ENCODE assay signal across 8 cellular contexts in the genomic region with DNA sequence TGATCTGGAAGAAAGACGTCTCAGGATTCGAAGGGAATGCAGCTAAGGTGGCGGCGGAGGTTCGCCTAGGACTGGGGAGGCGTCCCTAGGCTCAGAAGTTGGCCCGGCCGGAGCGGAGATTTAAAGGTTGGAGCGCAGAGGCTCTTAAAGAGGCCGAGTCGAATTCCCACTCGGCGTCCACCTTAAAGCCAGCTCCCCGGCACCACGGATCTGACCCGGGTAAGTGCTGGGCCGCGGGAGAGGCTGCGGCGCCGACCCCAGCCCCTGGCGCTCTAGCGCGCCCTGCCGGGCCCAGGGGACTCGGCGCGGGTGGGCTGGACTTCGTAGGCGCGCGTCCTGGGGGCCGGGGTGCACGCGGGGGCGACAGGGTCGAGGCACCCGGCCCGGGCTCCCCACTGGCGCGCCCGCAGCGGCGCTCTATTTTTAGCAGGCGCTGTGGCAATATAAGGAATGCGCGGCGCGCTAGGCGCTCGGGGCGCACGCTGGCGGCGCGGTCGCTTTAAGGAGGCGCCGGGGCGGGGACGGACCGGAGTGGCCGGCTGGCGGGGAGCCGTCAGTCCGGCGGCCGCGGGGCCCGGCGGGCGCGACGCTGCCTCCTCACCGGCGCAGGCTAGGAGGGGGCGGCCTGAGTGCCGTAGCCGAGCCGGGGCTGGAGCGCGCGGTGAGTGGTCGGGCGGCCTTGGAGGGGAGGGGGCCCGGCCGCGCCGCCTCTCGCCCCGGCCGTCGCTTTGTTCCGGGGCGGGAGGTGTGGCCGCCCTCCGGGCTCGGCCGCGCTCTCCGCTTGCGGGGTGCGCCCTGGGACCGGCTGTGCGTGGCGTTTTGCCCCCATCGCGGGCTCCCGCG. TPM values are rescaled to one million over a fixed set of nuclear protein-coding genes. Genes with fewer than 3 reads are reported as not detected.
DNase-seq lines count a peak whose midpoint lies in the region; ATAC-seq, FAIRE-seq and TF ChIP-seq lines count a peak whose summit lies in the region.

A gene (plus strand): TSS at position 473 of the 843 bp plus-strand sequence. CDS start 24,305 bp downstream, outside the sequence.

- 1% methylated on average over 25 of the region's 111 CpGs for WGBS in K562 (ENCODE audit: insufficient coverage, low coverage, missing lambda C conversion rate)
- WGBS in hepatocyte (ENCODE audit: low lambda C conversion rate, missing lambda C conversion rate) = under 1% methylated on average over 80 of the region's 111 CpGs

- H3K9ac ChIP-seq in K562 (ENCODE audit: insufficient read depth in 1 of 2, low read depth in 2 of 2, low read length in 2 of 2) = peak within 1 kb of the TSS; percentile 39 to 91; a peak in 3 of 4 replicates

- CTCF ChIA-PET in K562 (lab: Yijun Ruan, JAX; ENCODE audit: low intra/inter-chr PET ratio) = interaction anchor here (0.7 to 0.9 kb wide), 2 partner anchors 16 to 167 kb away, joined by 4 read pairs; no protein-coding TSS in a partner anchor

- H3K36me3 ChIP-seq in K562 (ENCODE audit: control insufficient read depth, insufficient read depth, low read length) (no peaks in the 10 kb centered on the region), hepatocyte (replicated peaks; ENCODE audit: insufficient read depth, low read depth) (no peaks in the 10 kb centered on the region)

- no peaks in the 10 kb centered on the region for H3K79me2 ChIP-seq in K562 (ENCODE audit: control insufficient read depth, insufficient read depth, low read length)
- H3K79me2 ChIP-seq in hepatocyte = no peaks in the 10 kb centered on the region

- peak; percentile 40 to 61 (median 40); a peak in 5 of 6 replicates for TF ChIP-seq CTCF in K562 (IDR thresholded peaks at IDR 0.05 in 2 of 3, conservative IDR thresholded peaks at IDR 0.05 in 1 of 3; ENCODE audit: insufficient read depth in 2 of 3, low read depth in 1 of 3, low read length in 3 of 3)
- peak; percentile 48 for TF ChIP-seq CTCF in hepatocyte (IDR thresholded peaks at IDR 0.05; ENCODE audit: poor library complexity)

- H3K9me2 ChIP-seq in hepatocyte (replicated peaks; ENCODE audit: insufficient read depth) = no peaks in the 10 kb centered on the region

- H4K20me1 ChIP-seq in K562 (replicated peaks; ENCODE audit: control insufficient read depth, insufficient read depth, low read length) (no peaks in the 10 kb centered on the region), hepatocyte (ENCODE audit: insufficient read depth, poor library complexity, severe bottlenecking) (no peaks in the 10 kb centered on the region)

- peak; percentile 31 to 45; a peak in 3 of 4 replicates for TF ChIP-seq RAD21 in K562 (CRISPR knock-in tag; conservative IDR thresholded peaks at IDR 0.05 in 1 of 2, IDR thresholded peaks at IDR 0.05 in 1 of 2)

- BruUV-seq in K562 (replicated peaks; lab: Mats Ljungman, UMichigan) = no TSS peak

- POLR2A ChIA-PET in K562 (lab: Yijun Ruan, JAX) = interaction anchor here (0.5 to 0.7 kb wide), 2 partner anchors 12 to 266 kb away, joined by 3 read pairs; no protein-coding TSS in a partner anchor

- peak within 1 kb of the TSS; percentile 76 for H3K4me2 ChIP-seq in K562 (ENCODE audit: insufficient read depth, low read length)
- H3K4me2 ChIP-seq in hepatocyte = peak within 1 kb of the TSS; percentile 84

- H2AFZ ChIP-seq in K562 (ENCODE audit: low read depth, low read length) = peak within 1 kb of the TSS; percentile 86
- peak within 1 kb of the TSS; percentile 84 for H2AFZ ChIP-seq in hepatocyte

- peak; percentile 89 for ATAC-seq in K562

- H3K27ac ChIP-seq in K562 (ENCODE audit: extremely low read depth, low read depth, low read length) (peak within 1 kb of the TSS; percentile 41; the same call in 2 of the 3 replicates), hepatocyte (peak within 1 kb of the TSS; percentile 68)

- intact Hi-C loops in K562 (cut with micrococcal nuclease) = loop anchor here (5.0 kb wide), 1 partner anchor 166 kb away; no protein-coding TSS in a partner anchor

- FAIRE-seq in RCC 7860 (lab: Jason Lieb, UNC) (no peak), K562 (lab: Jason Lieb, UNC) (no peak)

- no peak for TF ChIP-seq EP300 in K562 (IDR thresholded peaks at IDR 0.05; ENCODE audit: low read length)

- H3K4me3 ChIP-seq in K562 (peak within 1 kb of the TSS; percentile 55), hepatocyte (peak within 1 kb of the TSS; percentile 61)

- H3K4me1 ChIP-seq in K562 (replicated peaks in 1 of 2; ENCODE audit: control insufficient read depth in 2 of 2, insufficient read depth in 2 of 2, low read length in 2 of 2) (peaks cover 7 to 12% of the 10 kb centered on the region in 2 experiments; a peak in 3 of 5 replicates), hepatocyte (ENCODE audit: insufficient read depth) (peaks cover 5% of the 10 kb centered on the region)

- in situ Hi-C loops in K562 (cut with MboI) = no loop called here

- no peak for TF ChIP-seq POLR2A in K562 (conservative IDR thresholded peaks at IDR 0.05)

- no peaks in the 10 kb centered on the region; a peak in 1 of 5 replicates for H3K27me3 ChIP-seq in K562 (ENCODE audit: control insufficient read depth in 2 of 2, insufficient read depth in 2 of 2, low read length in 2 of 2)
- no peaks in the 10 kb centered on the region for H3K27me3 ChIP-seq in hepatocyte

- H3K9me1 ChIP-seq in K562 (ENCODE audit: control insufficient read depth, insufficient read depth, low read length) = no peaks in the 10 kb centered on the region

- peak; percentile 69 for DNase-seq in COLO668 (lab: John Stamatoyannopoulos, UW; ENCODE audit: unreplicated experiment)
- peak; percentile 57 for DNase-seq in HS-27A (ENCODE audit: low read depth)
- peak; percentile 60 for DNase-seq in RCC 7860 (ENCODE audit: low spot score)
- DNase-seq in K562 (ENCODE audit: extremely low read depth in 1 of 4, low spot score in 3 of 4) = peak; percentile 60 to 73 (median 70)
- peak; percentile 87 for DNase-seq in hepatocyte (ENCODE audit: low spot score)
- peak; percentile 67 for DNase-seq in pons (ENCODE audit: low spot score)
- no peak for DNase-seq in central memory CD4-positive, alpha-beta T cell
- DNase-seq in AML-193 (lab: John Stamatoyannopoulos, UW) = no peak

- no peaks in the 10 kb centered on the region for H3K9me3 ChIP-seq in K562 (replicated peaks; ENCODE audit: control insufficient read depth, insufficient read depth, low read depth, low read length)
- no peaks in the 10 kb centered on the region for H3K9me3 ChIP-seq in hepatocyte (ENCODE audit: low read depth)

TF ChIP-seq in K562, 482 proteins besides CTCF, POLR2A, EP300 and RAD21 (continues in another document):
- TF ChIP-seq ZFX (CRISPR knock-in tag; IDR thresholded peaks at IDR 0.05) (peak; percentile 82), ILF3 (IDR thresholded peaks at IDR 0.05; ENCODE audit: borderline replicate concordance) (no peak), POLR2G (IDR thresholded peaks at IDR 0.05; ENCODE audit: low read depth, low read length) (peak; percentile 73), RBBP5 (IDR thresholded peaks at IDR 0.05; ENCODE audit: borderline replicate concordance, insufficient read depth, low read length, poor library complexity, severe bottlenecking) (peak; percentile 38), CCNT2 (IDR thresholded peaks at IDR 0.05; ENCODE audit: borderline replicate concordance, extremely low read depth, insufficient read length, low read depth, low read length) (peak; percentile 40)
- TF ChIP-seq, protein P1, sequence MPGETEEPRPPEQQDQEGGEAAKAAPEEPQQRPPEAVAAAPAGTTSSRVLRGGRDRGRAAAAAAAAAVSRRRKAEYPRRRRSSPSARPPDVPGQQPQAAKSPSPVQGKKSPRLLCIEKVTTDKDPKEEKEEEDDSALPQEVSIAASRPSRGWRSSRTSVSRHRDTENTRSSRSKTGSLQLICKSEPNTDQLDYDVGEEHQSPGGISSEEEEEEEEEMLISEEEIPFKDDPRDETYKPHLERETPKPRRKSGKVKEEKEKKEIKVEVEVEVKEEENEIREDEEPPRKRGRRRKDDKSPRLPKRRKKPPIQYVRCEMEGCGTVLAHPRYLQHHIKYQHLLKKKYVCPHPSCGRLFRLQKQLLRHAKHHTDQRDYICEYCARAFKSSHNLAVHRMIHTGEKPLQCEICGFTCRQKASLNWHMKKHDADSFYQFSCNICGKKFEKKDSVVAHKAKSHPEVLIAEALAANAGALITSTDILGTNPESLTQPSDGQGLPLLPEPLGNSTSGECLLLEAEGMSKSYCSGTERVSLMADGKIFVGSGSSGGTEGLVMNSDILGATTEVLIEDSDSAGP (CRISPR knock-in tag; IDR thresholded peaks at IDR 0.05) = peak; percentile 81
- TF ChIP-seq, protein P2, sequence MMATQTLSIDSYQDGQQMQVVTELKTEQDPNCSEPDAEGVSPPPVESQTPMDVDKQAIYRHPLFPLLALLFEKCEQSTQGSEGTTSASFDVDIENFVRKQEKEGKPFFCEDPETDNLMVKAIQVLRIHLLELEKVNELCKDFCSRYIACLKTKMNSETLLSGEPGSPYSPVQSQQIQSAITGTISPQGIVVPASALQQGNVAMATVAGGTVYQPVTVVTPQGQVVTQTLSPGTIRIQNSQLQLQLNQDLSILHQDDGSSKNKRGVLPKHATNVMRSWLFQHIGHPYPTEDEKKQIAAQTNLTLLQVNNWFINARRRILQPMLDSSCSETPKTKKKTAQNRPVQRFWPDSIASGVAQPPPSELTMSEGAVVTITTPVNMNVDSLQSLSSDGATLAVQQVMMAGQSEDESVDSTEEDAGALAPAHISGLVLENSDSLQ (IDR thresholded peaks at IDR 0.05) = no peak

RNA-seq across cellular contexts. Expression of the gene that starts here (rescaled TPM):
- total RNA-seq in K562 (2011; cell fraction: chromatin; rRNA removed; ENCODE audit: low replicate concordance) = 2.1 and 2.9 TPM in 2 replicates
- total RNA-seq in K562 (2011; cell fraction: nucleolus; rRNA removed) = 2.0 and 2.4 TPM in 2 replicates
- total RNA-seq in K562 (2011; cell fraction: nucleoplasm; rRNA removed) = 1.8 and 2.8 TPM in 2 replicates
- total RNA-seq in K562 (2014; rRNA removed) (4.0 and 6.2 TPM in 2 replicates), K562 (2014; rRNA removed; fragmentation: Illumina TruSeq; extraction: Trizol) (6.7 and 8.2 TPM in 2 replicates), K562 (2015; rRNA removed; fragmentation: Illumina TruSeq; extraction: Trizol) (6.1 and 6.4 TPM in 2 replicates), K562 (2021) (8.3 and 8.6 TPM in 2 replicates), hepatocyte (13.2 and 17.9 TPM in 2 replicates)
- polyA plus RNA-seq in K562 (2011; rRNA removed) (2.2 and 4.8 TPM in 2 replicates), K562 (2014; fragmentation: Illumina TruSeq; extraction: Trizol) (8.5 and 10.0 TPM in 2 replicates), K562 (2014; fragmentation: Nextera tagmentation; extraction: Ambion mirVana) (1 to 10 TPM; 1.5 to 2.0 TPM), K562 (2014; rRNA removed) (5.0 and 5.4 TPM in 2 replicates), hepatocyte (13.3 and 16.5 TPM in 2 replicates)
- polyA plus RNA-seq in K562 (2011; cell fraction: cytosol; rRNA removed) = 1.2 and 6.2 TPM in 2 replicates
- 1.9 and 5.7 TPM in 2 replicates for polyA plus RNA-seq in K562 (2011; cell fraction: nucleus; rRNA removed)
- polyA plus RNA-seq in K562 (2012) = 5.5 and 7.9 TPM in 2 replicates
- polyA minus RNA-seq in K562 (2011; rRNA and poly(A)+ RNA removed) = 1.9 and 6.3 TPM in 2 replicates
- polyA minus RNA-seq in K562 (2011; cell fraction: cytosol; rRNA and poly(A)+ RNA removed) = 2.1 and 2.9 TPM in 2 replicates
- polyA minus RNA-seq in K562 (2011; cell fraction: nucleus; rRNA and poly(A)+ RNA removed) = 2.2 and 2.7 TPM in 2 replicates

Comparison
In these comparisons a context has a peak if more than half of its experiments do, and no peak if none do; other contexts are left out.
1. DNase-seq: peak in COLO668 (single experiment), HS-27A (single experiment), RCC 7860 (single experiment), K562 (4 of 4), hepatocyte (single experiment) and pons (single experiment); none in central memory CD4-positive, alpha-beta T cell (single experiment) and AML-193 (0 of 2).